In the genomic region with DNA sequence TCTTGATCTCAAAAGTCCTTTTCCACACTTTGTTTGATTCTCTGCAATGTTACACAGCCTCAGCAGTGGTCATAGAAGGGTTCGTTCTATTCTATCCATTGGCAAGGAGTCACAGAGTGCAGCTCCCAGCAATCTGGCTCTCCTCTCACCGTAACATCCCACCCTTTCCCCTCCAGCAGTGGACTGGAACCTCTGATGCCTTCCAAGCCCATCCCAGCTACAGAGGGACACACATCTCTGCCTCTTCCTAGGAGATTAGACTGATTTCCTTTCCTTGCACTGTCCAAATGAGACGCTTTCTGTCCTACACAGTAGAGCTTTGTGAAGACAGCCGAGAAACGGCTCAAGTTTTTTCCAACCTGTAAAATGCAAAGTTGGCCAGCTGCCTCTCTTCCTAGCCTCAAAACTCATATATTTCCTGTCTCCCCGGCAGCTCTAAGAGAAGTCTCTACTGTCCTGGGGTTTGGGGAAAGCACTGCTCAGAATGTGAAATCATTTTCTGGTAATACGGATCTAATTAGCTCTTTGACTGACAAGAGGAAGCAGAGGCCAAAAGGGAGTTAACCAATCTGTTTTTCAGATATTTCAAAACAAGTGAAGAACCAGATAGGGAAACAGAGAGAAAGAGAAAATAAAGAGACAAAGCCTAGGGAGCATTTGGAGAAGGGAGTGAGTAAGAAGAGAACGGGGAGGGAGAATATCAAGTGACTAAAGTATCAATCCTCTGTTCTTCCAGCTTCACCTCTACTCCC, we compare ENCODE assay signal across 10 cellular contexts. TPM values are rescaled to one million over a fixed set of nuclear protein-coding genes. Genes with fewer than 3 reads are reported as not detected.
A peak's percentile ranks its signal among the peaks of the same experiment; 100 is the strongest.
DNase-seq lines count a peak whose midpoint lies in the region; ATAC-seq and TF ChIP-seq lines count a peak whose summit lies in the region.
"Had no signal": no experiment of that assay in that cellular context is flagged by ENCODE, and none has a peak within 500 bp of the region (broad histone marks: within the 10 kb centered on the region; RNA-seq: fewer than 3 reads in every experiment).

No MANE protein-coding gene starts in this region.

- H3K36me3 ChIP-seq in breast epithelium (no peaks in the 10 kb centered on the region), vagina (no peaks in the 10 kb centered on the region), transverse colon (no peaks in the 10 kb centered on the region)

- POLR2A ChIA-PET in MCF 10A (lab: Yijun Ruan, JAX), result interaction anchor here (0.8 to 0.9 kb wide), 2 partner anchors 11 to 64 kb away, joined by 3 read pairs; no protein-coding TSS in a partner anchor

- TF ChIP-seq POLR2A in breast epithelium (IDR thresholded peaks at IDR 0.05) (no peak), vagina (IDR thresholded peaks at IDR 0.05) (no peak), transverse colon (IDR thresholded peaks at IDR 0.05) (no peak)

- CTCF ChIA-PET in MCF 10A (lab: Yijun Ruan, JAX), result no interaction called here

- no TSS peak for BruUV-seq in MCF 10A (replicated peaks; lab: Mats Ljungman, UMichigan)

- H3K4me1 Mint-ChIP-seq in MCF 10A (ENCODE audit: insufficient read depth, unreplicated experiment), result peaks cover 8% of the 10 kb centered on the region

- intact Hi-C loops in breast epithelium (cut with DNase I; ENCODE audit: low total_unique reads), result no loop called here
- intact Hi-C loops in MCF 10A (cut with micrococcal nuclease), result no loop called here
- intact Hi-C loops in vagina (cut with DNase I), result loop anchor here (5.0 kb wide), 1 partner anchor 200 kb away; no protein-coding TSS in a partner anchor
- intact Hi-C loops in transverse colon (cut with DNase I; ENCODE audit: low total_unique reads), result no loop called here

- no peaks in the 10 kb centered on the region for H3K9me3 Mint-ChIP-seq in MCF 10A (ENCODE audit: unreplicated experiment)

- no peaks in the 10 kb centered on the region for H3K27me3 ChIP-seq in breast epithelium
- H3K27me3 ChIP-seq in vagina, result no peaks in the 10 kb centered on the region
- H3K27me3 ChIP-seq in transverse colon, result no peaks in the 10 kb centered on the region

- no peaks in the 10 kb centered on the region for H3K36me3 Mint-ChIP-seq in MCF 10A (ENCODE audit: insufficient read depth, unreplicated experiment)

- no peak for DNase-seq in breast epithelium (ENCODE audit: low spot score in 2 of 2)
- DNase-seq in MCF 10A (ENCODE audit: unreplicated experiment), result no peak
- peak; percentile 25 for DNase-seq in astrocyte of the hippocampus (ENCODE audit: low read depth, low spot score)
- DNase-seq in medulla oblongata (ENCODE audit: extremely low spot score), result peak; percentile 66
- DNase-seq in vagina (ENCODE audit: extremely low spot score in 2 of 2), result no peak
- no peak for DNase-seq in transverse colon
- DNase-seq in mesenteric fat pad (ENCODE audit: low spot score), result no peak
- DNase-seq: NK-92 treated with Interleukin-12 subunit alpha and Interleukin-12 subunit beta, amount 100 ng/mL, for 24 hours had no signal

- H3K4me3 ChIP-seq in breast epithelium (peak overlapping the region; percentile 23 to 59 (median 35)), vagina (peak overlapping the region; percentile 34 to 36), transverse colon (no peak overlapping the region)

- in situ Hi-C loops in transverse colon (cut with MboI; ENCODE audit: low pct_ligation_motif_present in 1 of 4, low pct_unique_long_range_greater_than_20kb in 1 of 4, low sequenced_read_pairs in 3 of 4), result no loop called here

- TF ChIP-seq CTCF in breast epithelium (IDR thresholded peaks at IDR 0.05), result no peak
- no peak for TF ChIP-seq CTCF in MCF 10A (IDR thresholded peaks at IDR 0.05; ENCODE audit: unreplicated experiment)
- no peak for TF ChIP-seq CTCF in vagina (IDR thresholded peaks at IDR 0.05)
- TF ChIP-seq CTCF in transverse colon (IDR thresholded peaks at IDR 0.05), result no peak

- no peak for TF ChIP-seq EP300 in transverse colon (IDR thresholded peaks at IDR 0.05; ENCODE audit: low read depth)

- no peak overlapping the region for H3K4me3 Mint-ChIP-seq in MCF 10A (ENCODE audit: unreplicated experiment)

- no peaks in the 10 kb centered on the region for H3K9me3 ChIP-seq in breast epithelium
- no peaks in the 10 kb centered on the region for H3K9me3 ChIP-seq in vagina
- no peaks in the 10 kb centered on the region for H3K9me3 ChIP-seq in transverse colon

- 45 to 47% methylated on average over 7 to 8 of the region's 8 CpGs for WGBS in transverse colon (ENCODE audit: low coverage in 1 of 2), 2 donors

- no peak for ATAC-seq in GM21390 (IDR thresholded peaks at IDR 0.05; ENCODE audit: unreplicated experiment)

- H3K27me3 Mint-ChIP-seq in MCF 10A (ENCODE audit: insufficient read depth, unreplicated experiment), result no peaks in the 10 kb centered on the region

- H3K27ac Mint-ChIP-seq in MCF 10A (ENCODE audit: low read depth, unreplicated experiment), result no peak overlapping the region

- H3K4me1 ChIP-seq in breast epithelium (no peaks in the 10 kb centered on the region), vagina (peaks cover 20% of the 10 kb centered on the region), transverse colon (no peaks in the 10 kb centered on the region)
- H3K4me1 ChIP-seq: parathyroid adenoma had no signal

- H3K27ac ChIP-seq in breast epithelium, result peak overlapping the region; percentile 9 to 82
- peak overlapping the region; percentile 56 for H3K27ac ChIP-seq in vagina
- peak overlapping the region in 1 of 4 donors; percentile 23 for H3K27ac ChIP-seq in transverse colon
- H3K27ac ChIP-seq: parathyroid adenoma had no signal

RNA-seq across cellular contexts. Expression of gene NINJ2, which starts 0.5 kb away (rescaled TPM):
- total RNA-seq in breast epithelium (10 to 100 TPM in 1 of 3 donors, 1 to 10 TPM in 2; 6.3 to 17.0 (median 6.9) TPM), MCF 10A (2022) (not detected in 2 replicates), vagina (23.8 TPM), transverse colon (1 to 10 TPM; 1.4 to 8.0 (median 5.6) TPM), mesenteric fat pad (18.5 TPM)

Comparison
In these comparisons a context has a peak if more than half of its experiments do, and no peak if none do; other contexts are left out.
1. DNase-seq: peak in astrocyte of the hippocampus (single experiment) and medulla oblongata (single experiment); none in breast epithelium (0 of 2), MCF 10A (single experiment), vagina (0 of 2), transverse colon (single experiment) and mesenteric fat pad (single experiment).
2. H3K4me3 ChIP-seq: peak in breast epithelium (3 of 3) and vagina (2 of 2); none in transverse colon (0 of 4).